In genomic region chr4:185578284-185578683, GRCh38 we compare ENCODE assay signal across 26 cellular contexts. TPM values are rescaled to one million over a fixed set of nuclear protein-coding genes. Genes with fewer than 3 reads are reported as not detected.
"Had no signal": no experiment of that assay in that cellular context is flagged by ENCODE, and none has a peak within 500 bp of the region (broad histone marks: within the 10 kb centered on the region; RNA-seq: fewer than 3 reads in every experiment).

No MANE protein-coding gene starts in this region.

- H3K4me3 ChIP-seq: heart right ventricle, hepatocyte, left ventricle myocardium inferior, lung, mucosa of descending colon, ovary, tibial nerve, upper lobe of left lung, vagina had no signal

- H3K36me3 ChIP-seq: heart right ventricle, left ventricle myocardium inferior, ovary, tibial nerve, upper lobe of left lung, vagina had no signal

- H3K4me1 ChIP-seq: tibial nerve, upper lobe of left lung, vagina had no signal

- H2AFZ ChIP-seq: hepatocyte had no signal

- H3K27ac ChIP-seq: tibial nerve, vagina had no signal

- H3K4me2 ChIP-seq: hepatocyte had no signal

- ATAC-seq: heart right ventricle; mucosa of descending colon; naive thymus-derived CD8-positive, alpha-beta T cell; right cardiac atrium; sciatic nerve; stimulated activated memory B cell treated with anti-CD40 and anti-IgM and Interleukin-4, amounts not matched to agents 10 μg/mL and 1 μg/mL and 100 μg/mL, for 72 hours; stimulated activated naive CD8-positive, alpha-beta T cell treated with anti-CD3 and anti-CD28 coated beads, Interleukin-15, amount 100 ng/mL, for 72 hours had no signal

- H3K4me3 Mint-ChIP-seq: naive thymus-derived CD8-positive, alpha-beta T cell; nephron progenitor cell; stimulated activated memory B cell treated with anti-CD40 and anti-IgM and Interleukin-4, amounts not matched to agents 10 μg/mL and 1 μg/mL and 100 μg/mL, for 72 hours; stimulated activated naive CD8-positive, alpha-beta T cell treated with anti-CD3 and anti-CD28 coated beads, Interleukin-15, amount 100 ng/mL, for 72 hours had no signal

- H3K27me3 ChIP-seq: heart right ventricle, hepatocyte, ovary, tibial nerve, upper lobe of left lung, vagina had no signal

- H3K4me1 Mint-ChIP-seq: naive thymus-derived CD8-positive, alpha-beta T cell; stimulated activated memory B cell treated with anti-CD40 and anti-IgM and Interleukin-4, amounts not matched to agents 10 μg/mL and 1 μg/mL and 100 μg/mL, for 72 hours; stimulated activated naive CD8-positive, alpha-beta T cell treated with anti-CD3 and anti-CD28 coated beads, Interleukin-15, amount 100 ng/mL, for 72 hours had no signal

- H3K9me3 Mint-ChIP-seq: nephron progenitor cell; stimulated activated memory B cell treated with anti-CD40 and anti-IgM and Interleukin-4, amounts not matched to agents 10 μg/mL and 1 μg/mL and 100 μg/mL, for 72 hours; stimulated activated naive CD8-positive, alpha-beta T cell treated with anti-CD3 and anti-CD28 coated beads, Interleukin-15, amount 100 ng/mL, for 72 hours had no signal

- DNase-seq: heart right ventricle; islet precursor cell; left ventricle myocardium inferior; midbrain; mucosa of descending colon; naive thymus-derived CD8-positive, alpha-beta T cell; nephron progenitor cell; ovary; retina; right cardiac atrium; small intestine; stimulated activated CD4-positive, alpha-beta T cell treated with anti-CD3 and anti-CD28 coated beads, Interleukin-1b, Interleukin-23, amount 100 ng/mL, for 48 hours; stimulated activated CD4-positive, alpha-beta T cell treated with anti-CD3 and anti-CD28 coated beads, Interleukin-2, amount 100 ng/mL, for 48 hours; stimulated activated CD4-positive, alpha-beta T cell treated with anti-CD3 and anti-CD28 coated beads, Interleukin-4, amount 100 ng/mL, for 4 hours; stimulated activated CD8-positive, alpha-beta memory T cell treated with anti-CD3 and anti-CD28 coated beads, Interleukin-4, amount 100 ng/mL, for 48 hours; stimulated activated naive CD4-positive, alpha-beta T cell treated with Interleukin-2 at 50 U/mL for 16 hours; stimulated activated naive CD8-positive, alpha-beta T cell treated with anti-CD3 and anti-CD28 coated beads, Interleukin-15, amount 100 ng/mL, for 72 hours; substantia nigra; upper lobe of left lung had no signal

- H3K27ac Mint-ChIP-seq: naive thymus-derived CD8-positive, alpha-beta T cell; nephron progenitor cell; progenitor cell of endocrine pancreas; stimulated activated memory B cell treated with anti-CD40 and anti-IgM and Interleukin-4, amounts not matched to agents 10 μg/mL and 1 μg/mL and 100 μg/mL, for 72 hours; stimulated activated naive CD8-positive, alpha-beta T cell treated with anti-CD3 and anti-CD28 coated beads, Interleukin-15, amount 100 ng/mL, for 72 hours had no signal

- H3K79me2 ChIP-seq: hepatocyte had no signal

- H3K9me3 ChIP-seq: left ventricle myocardium inferior, mucosa of descending colon, ovary, tibial nerve, upper lobe of left lung, vagina had no signal

- H3K36me3 Mint-ChIP-seq: stimulated activated memory B cell treated with anti-CD40 and anti-IgM and Interleukin-4, amounts not matched to agents 10 μg/mL and 1 μg/mL and 100 μg/mL, for 72 hours had no signal

RNA-seq across cellular contexts. Expression of gene PDLIM3, which starts 43.0 kb away (rescaled TPM):
- total RNA-seq: naive thymus-derived CD8-positive, alpha-beta T cell had no signal
